ENCODE assay signal across 10 cellular contexts in the genomic region with DNA sequence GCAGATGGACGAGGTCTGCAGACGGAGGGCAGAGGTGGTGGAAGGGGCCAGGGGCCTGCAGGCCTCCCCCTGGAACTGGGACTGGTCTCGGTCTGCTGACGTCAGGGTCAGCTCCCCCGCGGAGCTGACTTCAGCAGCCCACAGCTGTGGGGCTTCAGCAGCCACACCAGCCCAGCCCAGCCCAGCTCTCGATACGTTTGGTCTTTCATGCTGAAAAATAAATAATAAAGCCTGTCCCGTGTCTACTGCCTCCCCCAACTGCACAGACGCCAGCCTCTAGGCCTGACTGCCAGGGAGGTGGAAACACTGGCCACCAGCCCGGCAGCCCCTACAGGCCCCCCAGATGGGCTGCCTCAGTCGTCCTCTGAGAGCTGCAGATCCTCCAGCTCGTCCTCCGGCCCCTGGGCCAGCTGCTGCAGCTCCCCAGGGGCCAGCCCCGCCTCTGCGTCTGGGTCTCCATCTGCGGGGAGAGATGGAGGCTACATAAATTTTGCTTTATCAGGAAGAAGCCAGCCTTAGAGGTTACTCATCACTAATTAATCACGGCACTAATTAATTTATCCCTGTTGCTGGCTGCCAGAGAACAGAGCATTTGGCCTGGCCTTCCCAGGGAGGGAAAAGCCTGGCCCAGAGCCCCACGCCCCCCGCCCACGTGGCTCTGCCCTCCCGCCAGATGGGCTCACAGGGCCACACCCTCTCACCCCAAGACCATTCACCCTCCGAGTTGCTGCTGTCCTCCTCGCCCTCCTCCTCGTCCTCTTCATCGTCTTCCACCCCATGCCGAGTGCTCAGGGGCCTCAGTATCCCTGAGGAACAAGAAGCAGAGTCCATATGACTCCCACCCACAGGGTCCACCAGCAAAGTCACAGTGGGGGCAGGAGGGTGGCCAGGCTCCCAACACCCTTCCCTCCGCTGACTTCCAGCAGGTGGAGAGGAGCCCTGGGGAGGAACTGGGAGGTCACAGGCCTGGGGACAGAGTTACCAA. TPM values are rescaled to one million over a fixed set of nuclear protein-coding genes. Genes with fewer than 3 reads are reported as not detected.
A peak's percentile ranks its signal among the peaks of the same experiment; 100 is the strongest.
DNase-seq lines count a peak whose midpoint lies in the region; ATAC-seq and TF ChIP-seq lines count a peak whose summit lies in the region.
"Had no signal": no experiment of that assay in that cellular context is flagged by ENCODE, and none has a peak within 500 bp of the region (broad histone marks: within the 10 kb centered on the region; RNA-seq: fewer than 3 reads in every experiment).

No MANE protein-coding gene starts in this region.

- intact Hi-C loops in heart left ventricle (cut with DNase I), result no loop called here
- intact Hi-C loops in stomach (cut with DNase I; ENCODE audit: low total_unique reads), result loop anchor here (5.0 kb wide), 1 partner anchor 42 kb away; no protein-coding TSS in a partner anchor

- H3K4me1 ChIP-seq in MM.1S (ENCODE audit: low read length) (peaks cover 34% of the 10 kb centered on the region), heart left ventricle (peaks cover 10 to 46% (median 35%) of the 10 kb centered on the region in 12 donors), stomach (peaks cover 36 to 57% (median 42%) of the 10 kb centered on the region in 4 donors)

- peak overlapping the region; percentile 79 for H3K27ac ChIP-seq in MM.1S (ENCODE audit: low read length)
- peak overlapping the region; percentile 91; the same call in 1 of the 2 replicates for H3K27ac ChIP-seq in VCaP
- peak overlapping the region in 10 of 12 donors; percentile 20 to 82 (median 67) for H3K27ac ChIP-seq in heart left ventricle
- peak overlapping the region in 3 of 5 donors; percentile 81 to 84 (median 83) for H3K27ac ChIP-seq in stomach

- H3F3A ChIP-seq in MM.1S (ENCODE audit: insufficient read depth, low read length), result peaks cover 16% of the 10 kb centered on the region

- H3K9ac ChIP-seq in MM.1S (ENCODE audit: low read length), result peak overlapping the region; percentile 55; the same call in 1 of the 2 replicates

- H3K4me2 ChIP-seq in MM.1S (ENCODE audit: low read depth, low read length), result peak overlapping the region; percentile 89

- H4K20me1 ChIP-seq in MM.1S (ENCODE audit: insufficient read depth, low read length), result peaks cover 7% of the 10 kb centered on the region; the same call in 1 of the 2 replicates

- H3K36me3 ChIP-seq in MM.1S (replicated peaks; ENCODE audit: insufficient read depth, low read length) (peaks cover 3% of the 10 kb centered on the region; the same call in 1 of the 2 replicates), heart left ventricle (peaks cover 0 to 53% (median 40%) of the 10 kb centered on the region in 9 donors), stomach (peaks cover 38 to 55% (median 53%) of the 10 kb centered on the region in 4 donors)

- peaks cover 36% of the 10 kb centered on the region for H3K27me3 ChIP-seq in MM.1S (replicated peaks; ENCODE audit: insufficient read depth, low read length)
- peaks cover 8 to 43% (median 32%) of the 10 kb centered on the region in 9 donors for H3K27me3 ChIP-seq in heart left ventricle
- peaks cover 0 to 43% (median 36%) of the 10 kb centered on the region in 3 donors for H3K27me3 ChIP-seq in stomach

- DNase-seq in MM.1S, result peak; percentile 71
- peak in 4 of 5 donors; percentile 63 to 82 (median 72) for DNase-seq in heart left ventricle
- no peak for DNase-seq in stomach
- DNase-seq in NCI-H2107 (lab: John Stamatoyannopoulos, UW), result no peak
- DNase-seq: activated CD4-positive, alpha-beta T cell treated with anti-CD3 and anti-CD28 coated beads, Interleukin-2, amount 50 U/mL, for 4 hours; NCI-H187 had no signal

- no peaks in the 10 kb centered on the region for H3K9me2 ChIP-seq in MM.1S (replicated peaks; ENCODE audit: insufficient read depth, low read length)

- H3K4me3 ChIP-seq in MM.1S (ENCODE audit: low read length), result peak overlapping the region; percentile 45
- no peak overlapping the region for H3K4me3 ChIP-seq in heart left ventricle
- H3K4me3 ChIP-seq in stomach, result no peak overlapping the region

- no peak for TF ChIP-seq POLR2A in heart left ventricle (IDR thresholded peaks at IDR 0.05)
- TF ChIP-seq POLR2A in stomach (IDR thresholded peaks at IDR 0.05), result no peak

- TF ChIP-seq EP300 in stomach (IDR thresholded peaks at IDR 0.05), result no peak

- 66 to 73% (median 68%) methylated on average over 16 to 28 of the region's 28 CpGs for WGBS in heart left ventricle, 4 donors
- WGBS in stomach, 5 donors, result 60 to 69% (median 67%) methylated on average over 20 to 28 of the region's 28 CpGs

- peak in 3 of 4 donors; percentile 9 to 44 (median 42) for ATAC-seq in heart left ventricle
- no peak for ATAC-seq in HG03520 (IDR thresholded peaks at IDR 0.05; ENCODE audit: unreplicated experiment)
- no peak for ATAC-seq in HG02610 (IDR thresholded peaks at IDR 0.05; ENCODE audit: unreplicated experiment)
- ATAC-seq in GM19397 (IDR thresholded peaks at IDR 0.05; ENCODE audit: unreplicated experiment), result no peak

- H3K9me3 ChIP-seq in MM.1S (replicated peaks; ENCODE audit: insufficient read depth, low read length) (no peaks in the 10 kb centered on the region), heart left ventricle (no peaks in the 10 kb centered on the region), stomach (no peaks in the 10 kb centered on the region)

- no peak for TF ChIP-seq CTCF in MM.1S (IDR thresholded peaks at IDR 0.05; ENCODE audit: low read length)
- TF ChIP-seq CTCF in VCaP (conservative IDR thresholded peaks at IDR 0.05), result no peak
- TF ChIP-seq CTCF in heart left ventricle (IDR thresholded peaks at IDR 0.05), result no peak
- TF ChIP-seq CTCF in stomach (IDR thresholded peaks at IDR 0.05), result no peak

- no peak overlapping the region for H2AFZ ChIP-seq in MM.1S (ENCODE audit: low read length)

- no peaks in the 10 kb centered on the region for H3K79me2 ChIP-seq in MM.1S (ENCODE audit: low read length)

RNA-seq across cellular contexts. Expression of gene NOC2L, which starts 14.4 kb away (rescaled TPM):
- total RNA-seq in heart left ventricle, result 10 to 100 TPM; 36.0 to 63.6 (median 43.3) TPM
- polyA plus RNA-seq in heart left ventricle, result 10 to 100 TPM; 55.1 to 85.3 TPM
- 10 to 100 TPM; 30.4 to 69.2 (median 40.3) TPM for total RNA-seq in stomach
- 10 to 100 TPM; 33.5 to 57.9 (median 50.1) TPM for polyA plus RNA-seq in stomach

RNA-seq across cellular contexts. Expression of gene KLHL17, which starts 15.8 kb away (rescaled TPM):
- total RNA-seq in heart left ventricle, result 1 to 10 TPM; 1.6 to 6.8 (median 4.7) TPM
- 1 to 10 TPM; 5.4 to 5.5 TPM for polyA plus RNA-seq in heart left ventricle
- 10 to 100 TPM in 2 of 5 donors, 1 to 10 TPM in 3; 1.7 to 99.9 (median 8.1) TPM for total RNA-seq in stomach
- polyA plus RNA-seq in stomach, result 10 to 100 TPM in 1 of 3 donors, 1 to 10 TPM in 2; 6.0 to 19.3 (median 7.2) TPM

RNA-seq across cellular contexts. Expression of gene SAMD11, which starts 20.9 kb away (rescaled TPM):
- total RNA-seq in heart left ventricle (1 to 10 TPM in 4 of 9 donors, under 1 TPM in 5; 0.38 to 3.2 (median 0.96) TPM), stomach (1 to 10 TPM in 4 of 5 donors, not detected in 1; 3.6 to 9.8 (median 4.7) TPM)
- polyA plus RNA-seq in heart left ventricle (1 to 10 TPM in 1 of 2 donors, under 1 TPM in 1; 0.54 to 1.3 TPM), stomach (10 to 100 TPM in 1 of 3 donors, 1 to 10 TPM in 2; 3.5 to 23.3 (median 4.3) TPM)

RNA-seq across cellular contexts. Expression of gene PLEKHN1, which starts 21.6 kb away (rescaled TPM):
- total RNA-seq in heart left ventricle (under 1 TPM in 2 of 9 donors, not detected in 7; 0.37 to 0.63 TPM), stomach (10 to 100 TPM in 1 of 5 donors, under 1 TPM in 3, not detected in 1; 0.29 to 29.2 (median 0.50) TPM)
- polyA plus RNA-seq in heart left ventricle (under 1 TPM; 0.15 TPM), stomach (10 to 100 TPM in 1 of 3 donors, 1 to 10 TPM in 1, not detected in 1; 2.9 to 13.6 TPM)

RNA-seq across cellular contexts. Expression of gene PERM1, which starts 37.3 kb away (rescaled TPM):
- total RNA-seq in heart left ventricle, result 100 to 1,000 TPM in 6 of 9 donors, 10 to 100 TPM in 3; 52.8 to 149 (median 104) TPM
- polyA plus RNA-seq in heart left ventricle, result 100 to 1,000 TPM in 1 of 2 donors, 10 to 100 TPM in 1; 53.3 to 353 TPM
- under 1 TPM in 1 of 5 donors, not detected in 4; 0.43 TPM for total RNA-seq in stomach
- polyA plus RNA-seq in stomach, result under 1 TPM; 0.37 to 0.88 (median 0.46) TPM

Comparison
In these comparisons a context has a peak if more than half of its experiments do, and no peak if none do; other contexts are left out.
1. DNase-seq: peak in MM.1S (single experiment) and heart left ventricle (4 of 5); none in stomach (single experiment) and NCI-H2107 (single experiment).
2. ATAC-seq: peak in heart left ventricle (3 of 4); none in HG03520 (single experiment), HG02610 (single experiment) and GM19397 (single experiment).
3. Peak in every context shown above with its lines, with median percentiles within 50 percentile points of each other: H3K27ac ChIP-seq.